1 cellular context compared by ENCODE assay signal in genomic region chr2:71713581-71714580, GRCh38.
TF ChIP-seq lines count a peak whose summit lies in the region.

No MANE protein-coding gene starts in this region.

TF ChIP-seq in IMR-90, 13 proteins besides CTCF, POLR2A, EP300 and RAD21 (continued from another document):
- TF ChIP-seq RCOR1 (IDR thresholded peaks at IDR 0.05; ENCODE audit: insufficient replicate concordance, low read length) = no peak
